Comparison of ENCODE assay signal across 26 cellular contexts in genomic region chr9:114087721-114088120, GRCh38. TPM values are rescaled to one million over a fixed set of nuclear protein-coding genes. Genes with fewer than 3 reads are reported as not detected.
DNase-seq lines count a peak whose midpoint lies in the region; ATAC-seq and TF ChIP-seq lines count a peak whose summit lies in the region.
"Had no signal": no experiment of that assay in that cellular context is flagged by ENCODE, and none has a peak within 500 bp of the region (broad histone marks: within the 10 kb centered on the region; RNA-seq: fewer than 3 reads in every experiment).

No MANE protein-coding gene starts in this region.

- H3K4me1 Mint-ChIP-seq in chondrocyte (ENCODE audit: low read depth), result peaks cover under 1% of the 10 kb centered on the region

- no peak for TF ChIP-seq POLR2A in spleen (IDR thresholded peaks at IDR 0.05)

- H3K36me3 Mint-ChIP-seq in chondrocyte (ENCODE audit: low read depth), result no peaks in the 10 kb centered on the region

- H3K36me3 ChIP-seq in HEK293 (ENCODE audit: control insufficient read depth in 2 of 2, insufficient read depth in 1 of 2, low read length in 2 of 2) (no peaks in the 10 kb centered on the region), spleen (no peaks in the 10 kb centered on the region)

- H3K4me3 ChIP-seq in HEK293 (ENCODE audit: low read depth, low read length) (no peak overlapping the region), spleen (no peak overlapping the region)
- H3K4me3 ChIP-seq: A549; BLaER1 treated with 17β-estradiol and CSF1 and Interleukin-3, amounts not matched to agents 10 nM and 100 nM had no signal

- H3K4me3 Mint-ChIP-seq in chondrocyte (ENCODE audit: unreplicated experiment), result no peak overlapping the region
- H3K4me3 Mint-ChIP-seq: CD4-positive, alpha-beta T cell had no signal

- WGBS in spleen, 5 donors, result 67 to 79% (median 74%) methylated on average over 7 of the region's 7 CpGs

- POLR2A ChIA-PET in HEK293 (lab: Yijun Ruan, JAX), result no interaction called here

- CTCF ChIA-PET in HEK293 (lab: Yijun Ruan, JAX), result interaction anchor here (1.1 to 2.4 kb wide), 3 partner anchors 10 to 204 kb away, joined by 3 to 11 read pairs (median 5); no protein-coding TSS in a partner anchor

- no peak overlapping the region for H3K27ac Mint-ChIP-seq in chondrocyte (ENCODE audit: unreplicated experiment)
- H3K27ac Mint-ChIP-seq: CD4-positive, alpha-beta T cell had no signal

- H3K4me1 ChIP-seq in HEK293 (ENCODE audit: control insufficient read depth, insufficient read depth, low read length) (no peaks in the 10 kb centered on the region), spleen (peaks cover 0 to under 1% (median 0%) of the 10 kb centered on the region in 6 donors)

- DNase-seq in chondrocyte (ENCODE audit: low spot score), result peak; percentile 60
- DNase-seq in left lobe of liver (ENCODE audit: low spot score), result peak; percentile 37
- DNase-seq in spleen, result peak; percentile 47
- DNase-seq in COLO668 (lab: John Stamatoyannopoulos, UW; ENCODE audit: unreplicated experiment), result no peak
- DNase-seq: AML-193; CD4-positive, alpha-beta T cell; COR-L47; DMS53; IMR-90; MM.1S; NCI-H1694; NCI-H2029 treated with DMSO at 0.1 percent for 48 hours; NCI-H446 treated with DMSO at 0.1 percent for 48 hours; NCI-H526; NCI-H82; RPMI8226; SHP77; SK-N-SH had no signal

- TF ChIP-seq CTCF in HEK293 (tag by site-specific recombination; IDR thresholded peaks at IDR 0.05), result no peak
- no peak for TF ChIP-seq CTCF in chondrocyte (IDR thresholded peaks at IDR 0.05)
- no peak for TF ChIP-seq CTCF in spleen (IDR thresholded peaks at IDR 0.05 in 8 of 11, conservative IDR thresholded peaks at IDR 0.05 in 3 of 11)

- H3K9me3 Mint-ChIP-seq in chondrocyte (ENCODE audit: low read depth), result no peaks in the 10 kb centered on the region
- H3K9me3 Mint-ChIP-seq: CD4-positive, alpha-beta T cell had no signal

- no peaks in the 10 kb centered on the region for H3K9me3 ChIP-seq in HEK293 (ENCODE audit: control insufficient read depth, insufficient read depth, low read depth, low read length)
- no peaks in the 10 kb centered on the region for H3K9me3 ChIP-seq in spleen
- H3K9me3 ChIP-seq: A549; BLaER1 treated with 17β-estradiol and CSF1 and Interleukin-3, amounts not matched to agents 10 nM and 100 nM; SK-N-SH had no signal

- ATAC-seq in left lobe of liver (no peak), HG03432 (IDR thresholded peaks at IDR 0.05; ENCODE audit: unreplicated experiment) (no peak), HG02610 (IDR thresholded peaks at IDR 0.05; ENCODE audit: unreplicated experiment) (no peak)
- ATAC-seq: A549 had no signal

- intact Hi-C loops in spleen (cut with DNase I; ENCODE audit: low total_unique reads), result loop anchor here (10.0 kb wide), 1 partner anchor 207 kb away; no protein-coding TSS in a partner anchor

- peaks cover 8% of the 10 kb centered on the region for H3K27me3 Mint-ChIP-seq in chondrocyte (ENCODE audit: low read depth)

- H3K27me3 ChIP-seq in spleen (replicated peaks in 1 of 7), result peaks cover 0 to 10% (median 0%) of the 10 kb centered on the region in 7 donors
- H3K27me3 ChIP-seq: BLaER1 treated with 17β-estradiol and CSF1 and Interleukin-3, amounts not matched to agents 10 nM and 100 nM had no signal

- H3K27ac ChIP-seq in HEK293 (ENCODE audit: extremely low read depth, low read depth, low read length) (no peak overlapping the region), spleen (no peak overlapping the region)
- H3K27ac ChIP-seq: A549; BLaER1 treated with 17β-estradiol and CSF1 and Interleukin-3, amounts not matched to agents 10 nM and 100 nM; KMS-11 had no signal

TF ChIP-seq in HEK293, 187 proteins besides CTCF, POLR2A, EP300 and RAD21:
- no peak for TF ChIP-seq ZNF518A (tag by site-specific recombination; conservative IDR thresholded peaks at IDR 0.05; ENCODE audit: low read depth)
- peak; percentile 28; the same call in 1 of the 2 replicates for TF ChIP-seq GLIS1 (tag by site-specific recombination; IDR thresholded peaks at IDR 0.05)

RNA-seq across cellular contexts. Expression of gene AMBP, which starts 9.6 kb away (rescaled TPM):
- total RNA-seq in chondrocyte, result not detected in 3 replicates
- total RNA-seq in left lobe of liver, result 6,364 TPM
- total RNA-seq in spleen, result 1 to 10 TPM in 1 of 7 donors, not detected in 6; 1.6 TPM
- under 1 TPM in 2 of 3 donors, not detected in 1; 0.09 to 0.12 TPM for polyA plus RNA-seq in spleen
- total RNA-seq: CD4-positive, alpha-beta T cell; G401; IMR-90 had no signal
- polyA plus RNA-seq: IMR-90 had no signal

RNA-seq across cellular contexts. Expression of gene KIF12, which starts 11.4 kb away (rescaled TPM):
- 0.39 to 1.4 TPM (median 0.70 TPM) in 3 replicates for total RNA-seq in chondrocyte
- total RNA-seq in left lobe of liver, result 18.5 TPM
- 1 to 10 TPM in 2 of 7 donors, not detected in 5; 1.0 to 1.5 TPM for total RNA-seq in spleen
- under 1 TPM; 0.20 to 0.26 (median 0.23) TPM for polyA plus RNA-seq in spleen
- total RNA-seq: CD4-positive, alpha-beta T cell; Daoy; IMR-90 had no signal
- polyA plus RNA-seq: IMR-90 had no signal

Comparison
In these comparisons a context has a peak if more than half of its experiments do, and no peak if none do; other contexts are left out.
1. RNA of gene AMBP, which starts 9.6 kb away (total RNA-seq): 6,364 TPM in left lobe of liver (single experiment); not detected in chondrocyte and 1.6 TPM in spleen; every median in the first group is over 1,000 times any median in the second.